9 cellular contexts compared by ENCODE assay signal in genomic region chr9:33773135-33773534, GRCh38. TPM values are rescaled to one million over a fixed set of nuclear protein-coding genes. Genes with fewer than 3 reads are reported as not detected.
"Had no signal": no experiment of that assay in that cellular context is flagged by ENCODE, and none has a peak within 500 bp of the region (broad histone marks: within the 10 kb centered on the region; RNA-seq: fewer than 3 reads in every experiment).

No MANE protein-coding gene starts in this region.

RNA-seq across cellular contexts. Expression of gene PRSS3, which starts 22.2 kb away (rescaled TPM):
- total RNA-seq: chondrocyte, endodermal cell, mesothelial cell of epicardium, osteocyte, sciatic nerve, spleen, tibial nerve, upper lobe of right lung, uterus had no signal
